1 cellular context compared by ENCODE assay signal in genomic region chr16:19707699-19708497, GRCh38.
TF ChIP-seq lines count a peak whose summit lies in the region.

No MANE protein-coding gene starts in this region.

TF ChIP-seq in K562, 482 proteins besides CTCF, POLR2A, EP300 and RAD21:
- peak; percentile 17; the same call in 1 of the 2 replicates for TF ChIP-seq ZBTB7A (IDR thresholded peaks at IDR 0.05; ENCODE audit: borderline replicate concordance, control insufficient read depth, low read depth, low read length)
- TF ChIP-seq RBFOX2 (IDR thresholded peaks at IDR 0.05; ENCODE audit: low read depth, low read length) = peak; percentile 50
- no peak for TF ChIP-seq CBFA2T3 (IDR thresholded peaks at IDR 0.05)
